ENCODE assay signal across 10 cellular contexts in the genomic region with DNA sequence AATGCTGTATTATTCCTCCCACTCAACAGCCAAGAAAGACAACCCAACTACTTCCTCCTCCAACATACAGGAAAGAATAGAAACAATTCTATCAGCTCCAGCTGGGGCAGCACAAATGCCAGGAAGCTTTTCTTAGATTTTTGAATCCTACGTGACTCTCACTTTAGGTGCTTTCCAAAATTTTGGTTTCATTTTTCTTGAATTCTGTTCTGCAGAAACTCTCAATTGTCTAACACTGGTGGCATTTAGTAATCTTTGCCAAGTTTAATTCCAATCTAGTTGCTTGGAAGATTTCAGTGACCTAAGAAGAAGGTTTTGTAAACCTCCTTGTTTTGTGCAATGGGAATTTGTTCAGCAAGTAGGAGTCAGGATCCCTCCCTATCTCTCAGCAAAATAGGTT. TPM values are rescaled to one million over a fixed set of nuclear protein-coding genes. Genes with fewer than 3 reads are reported as not detected.
DNase-seq lines count a peak whose midpoint lies in the region; ATAC-seq and TF ChIP-seq lines count a peak whose summit lies in the region.
"Had no signal": no experiment of that assay in that cellular context is flagged by ENCODE, and none has a peak within 500 bp of the region (broad histone marks: within the 10 kb centered on the region; RNA-seq: fewer than 3 reads in every experiment).

No MANE protein-coding gene starts in this region.

- intact Hi-C loops in CD4-positive, alpha-beta memory T cell (cut with micrococcal nuclease), result no loop called here

- 50 to 74% methylated on average over 1 of the region's 1 CpG for WGBS in endodermal cell (ENCODE audit: insufficient coverage in 1 of 2, insufficient read length in 1 of 2), 2 experiments

- no peaks in the 10 kb centered on the region for H3K9me3 ChIP-seq in endodermal cell (ENCODE audit: control insufficient read depth, low read length)
- H3K9me3 ChIP-seq in CD4-positive, alpha-beta memory T cell (ENCODE audit: control insufficient read depth in 1 of 2, low read length in 2 of 2), result no peaks in the 10 kb centered on the region

- ATAC-seq in HG03565 (IDR thresholded peaks at IDR 0.05; ENCODE audit: unreplicated experiment), result no peak
- ATAC-seq in GM19452 (IDR thresholded peaks at IDR 0.05; ENCODE audit: unreplicated experiment), result no peak

- H3K27me3 Mint-ChIP-seq in endodermal cell (ENCODE audit: insufficient read depth) (no peaks in the 10 kb centered on the region), neural crest cell (ENCODE audit: low read depth) (no peaks in the 10 kb centered on the region)
- peaks cover 3 to 4% of the 10 kb centered on the region in 2 donors for H3K27me3 Mint-ChIP-seq in CD4-positive, alpha-beta memory T cell

- CTCF ChIA-PET in BJ (lab: Yijun Ruan, JAX), result interaction anchor here (0.7 to 1.0 kb wide), 2 partner anchors 11 to 217 kb away, joined by 3 to 4 read pairs; no protein-coding TSS in a partner anchor
- CTCF ChIA-PET in CD4-positive, alpha-beta memory T cell (lab: Charles Lee; ENCODE audit: partially characterized antibody), result interaction anchor here (0.6 kb wide), 1 partner anchor 592 kb away, joined by 3 read pairs; no protein-coding TSS in a partner anchor

- H3K9me3 Mint-ChIP-seq in endodermal cell, result no peaks in the 10 kb centered on the region
- no peaks in the 10 kb centered on the region for H3K9me3 Mint-ChIP-seq in neural crest cell
- peaks cover 0 to 2% (median 0%) of the 10 kb centered on the region in 8 donors for H3K9me3 Mint-ChIP-seq in CD4-positive, alpha-beta memory T cell

- H3K36me3 Mint-ChIP-seq in endodermal cell (ENCODE audit: low read depth) (no peaks in the 10 kb centered on the region), neural crest cell (ENCODE audit: low read depth) (no peaks in the 10 kb centered on the region)
- no peaks in the 10 kb centered on the region for H3K36me3 Mint-ChIP-seq in CD4-positive, alpha-beta memory T cell

- no peak for TF ChIP-seq CTCF in BJ (IDR thresholded peaks at IDR 0.05; ENCODE audit: insufficient read depth, low read depth, low read length)
- no peak for TF ChIP-seq CTCF in endodermal cell (conservative IDR thresholded peaks at IDR 0.05)
- TF ChIP-seq CTCF in neural crest cell (conservative IDR thresholded peaks at IDR 0.05), result no peak

- H3K4me1 ChIP-seq in endodermal cell (ENCODE audit: control insufficient read depth, insufficient read depth, low read length), result peaks cover 13% of the 10 kb centered on the region
- peaks cover 3% of the 10 kb centered on the region for H3K4me1 ChIP-seq in CD4-positive, alpha-beta memory T cell (ENCODE audit: insufficient read depth, low read length)

- H3K4me1 Mint-ChIP-seq in endodermal cell (peaks cover 52% of the 10 kb centered on the region), neural crest cell (peaks cover 72% of the 10 kb centered on the region)
- peaks cover 4 to 6% (median 5%) of the 10 kb centered on the region in 4 donors for H3K4me1 Mint-ChIP-seq in CD4-positive, alpha-beta memory T cell

- no peaks in the 10 kb centered on the region for H3K36me3 ChIP-seq in BJ (ENCODE audit: control insufficient read depth, insufficient read depth, low read length)
- H3K36me3 ChIP-seq in endodermal cell (ENCODE audit: control insufficient read depth, insufficient read depth, low read length), result no peaks in the 10 kb centered on the region
- no peaks in the 10 kb centered on the region for H3K36me3 ChIP-seq in CD4-positive, alpha-beta memory T cell (ENCODE audit: insufficient read depth, low read length)

- no peak overlapping the region for H3K4me3 Mint-ChIP-seq in endodermal cell
- peak overlapping the region; percentile 48 for H3K4me3 Mint-ChIP-seq in neural crest cell
- no peak overlapping the region for H3K4me3 Mint-ChIP-seq in CD4-positive, alpha-beta memory T cell

- DNase-seq in BJ (ENCODE audit: low read depth), result peak; percentile 65
- peak; percentile 77 for DNase-seq in NCI-H226
- DNase-seq in endodermal cell, result no peak
- no peak for DNase-seq in neural crest cell (ENCODE audit: low read depth, low spot score)
- no peak for DNase-seq in NCI-H2171 (lab: John Stamatoyannopoulos, UW)
- no peak for DNase-seq in CD4-positive, alpha-beta memory T cell
- DNase-seq: activated T-cell treated with anti-CD3 and anti-CD28 coated beads, Interleukin-2, amount 50 U/mL, for 1 hour; PC-9 had no signal

- POLR2A ChIA-PET in BJ (lab: Charles Lee), result no interaction called here
- POLR2A ChIA-PET in CD4-positive, alpha-beta memory T cell (lab: Charles Lee; ENCODE audit: partially characterized antibody), result no interaction called here

- H3K27ac Mint-ChIP-seq in endodermal cell (peak overlapping the region; percentile 4), neural crest cell (ENCODE audit: unreplicated experiment) (peak overlapping the region; percentile 64)
- H3K27ac Mint-ChIP-seq in CD4-positive, alpha-beta memory T cell, result no peak overlapping the region

- H3K4me3 ChIP-seq in BJ (ENCODE audit: low read depth, low read length), result 0 out of 2 replicates have a peak overlapping the region, but pooled peaks have one; percentile 7
- H3K4me3 ChIP-seq in endodermal cell (ENCODE audit: low read length), result no peak overlapping the region
- no peak overlapping the region for H3K4me3 ChIP-seq in CD4-positive, alpha-beta memory T cell (ENCODE audit: low read length in 2 of 2)
- H3K4me3 ChIP-seq: PC-9 had no signal

- peak overlapping the region; percentile 14 for H3K27ac ChIP-seq in endodermal cell (ENCODE audit: low read depth, low read length)
- no peak overlapping the region for H3K27ac ChIP-seq in CD4-positive, alpha-beta memory T cell (ENCODE audit: low read depth, low read length)
- H3K27ac ChIP-seq: PC-9 had no signal

- H3K9ac ChIP-seq in endodermal cell (ENCODE audit: extremely low read depth, low read length, poor library complexity, severe bottlenecking), result no peak overlapping the region

- H3K27me3 ChIP-seq in BJ (ENCODE audit: control insufficient read depth, insufficient read depth, low read length), result no peaks in the 10 kb centered on the region
- H3K27me3 ChIP-seq in endodermal cell (ENCODE audit: control insufficient read depth, insufficient read depth, low read length, poor library complexity, severe bottlenecking), result no peaks in the 10 kb centered on the region
- H3K27me3 ChIP-seq in CD4-positive, alpha-beta memory T cell (ENCODE audit: insufficient read depth, low read length), result no peaks in the 10 kb centered on the region

RNA-seq across cellular contexts. Expression of a gene that starts 37.1 kb away (rescaled TPM):
- polyA plus RNA-seq in BJ (2011; rRNA removed), result 56.5 and 118 TPM in 2 replicates
- polyA minus RNA-seq in BJ (2011; rRNA and poly(A)+ RNA removed), result 92.9 and 105 TPM in 2 replicates
- 10 to 100 TPM; 66.8 to 72.8 TPM for total RNA-seq in endodermal cell
- 49.4 TPM for polyA plus RNA-seq in endodermal cell (2013, experiment 1 of 2)
- polyA plus RNA-seq in endodermal cell (2013, experiment 2 of 2), result 51.3 TPM
- total RNA-seq in neural crest cell, result 79.8 and 92.0 TPM in 2 replicates
- total RNA-seq in CD4-positive, alpha-beta memory T cell, result 10 to 100 TPM; 17.4 to 20.8 TPM
- polyA plus RNA-seq in CD4-positive, alpha-beta memory T cell, result 1 to 10 TPM; 4.3 to 4.5 TPM

RNA-seq across cellular contexts. Expression of a gene that starts 58.7 kb away (rescaled TPM):
- polyA plus RNA-seq in BJ (2011; rRNA removed), result 2.2 and 7.1 TPM in 2 replicates
- polyA minus RNA-seq in BJ (2011; rRNA and poly(A)+ RNA removed), result 2.0 and 2.5 TPM in 2 replicates
- total RNA-seq in endodermal cell, result 10 to 100 TPM; 23.8 to 32.8 TPM
- 17.1 TPM for polyA plus RNA-seq in endodermal cell (2013, experiment 1 of 2)
- 13.0 TPM for polyA plus RNA-seq in endodermal cell (2013, experiment 2 of 2)
- 13.2 and 14.5 TPM in 2 replicates for total RNA-seq in neural crest cell
- 10 to 100 TPM; 11.7 to 15.2 TPM for total RNA-seq in CD4-positive, alpha-beta memory T cell
- polyA plus RNA-seq in CD4-positive, alpha-beta memory T cell, result 10 to 100 TPM; 13.5 to 15.8 TPM

Comparison
In these comparisons a context has a peak if more than half of its experiments do, and no peak if none do; other contexts are left out.
1. DNase-seq: peak in BJ (single experiment) and NCI-H226 (single experiment); none in endodermal cell (single experiment), neural crest cell (single experiment), NCI-H2171 (single experiment) and CD4-positive, alpha-beta memory T cell (0 of 5).
2. H3K27ac Mint-ChIP-seq: peak in endodermal cell (single experiment) and neural crest cell (single experiment); none in CD4-positive, alpha-beta memory T cell (0 of 7).